In genomic region chr19:44641866-44642265, GRCh38 we compare ENCODE assay signal across 35 cellular contexts. TPM values are rescaled to one million over a fixed set of nuclear protein-coding genes. Genes with fewer than 3 reads are reported as not detected.
"Had no signal": no experiment of that assay in that cellular context is flagged by ENCODE, and none has a peak within 500 bp of the region (broad histone marks: within the 10 kb centered on the region; RNA-seq: fewer than 3 reads in every experiment).

No MANE protein-coding gene starts in this region.

- H3K4me3 ChIP-seq: gastrocnemius medialis, mucosa of descending colon, pancreas, prostate gland, skin epidermis, spleen, testis, tibial artery, upper lobe of right lung, uterus had no signal

- H3K27ac Mint-ChIP-seq: dendritic cell treated with granulocyte-macrophage colony-stimulating factor and Interleukin-4, amounts not matched to agents 40 ng/mL and 50 ng/mL, for 4 days; endodermal cell; mesothelial cell of epicardium; naive B cell; stimulated activated memory B cell treated with anti-CD40 and anti-IgM and Interleukin-4, amounts not matched to agents 10 μg/mL and 1 μg/mL and 100 μg/mL, for 72 hours had no signal

- H3K36me3 Mint-ChIP-seq: naive B cell; stimulated activated memory B cell treated with anti-CD40 and anti-IgM and Interleukin-4, amounts not matched to agents 10 μg/mL and 1 μg/mL and 100 μg/mL, for 72 hours had no signal

- H3K27ac ChIP-seq: epithelial cell of prostate, gastrocnemius medialis, neutrophil, pancreas, prostate gland, skin epidermis, spleen, testis, tibial artery, upper lobe of right lung, uterus had no signal

- H3K27me3 ChIP-seq: gastrocnemius medialis, neutrophil, pancreas, testis, tibial artery, upper lobe of right lung, uterus had no signal

- H3K4me3 Mint-ChIP-seq: dendritic cell treated with granulocyte-macrophage colony-stimulating factor and Interleukin-4, amounts not matched to agents 40 ng/mL and 50 ng/mL, for 4 days; endodermal cell; stimulated activated memory B cell treated with anti-CD40 and anti-IgM and Interleukin-4, amounts not matched to agents 10 μg/mL and 1 μg/mL and 100 μg/mL, for 72 hours had no signal

- H3K9me3 ChIP-seq: gastrocnemius medialis, mucosa of descending colon, neutrophil, pancreas, prostate gland, spleen, testis, tibial artery, upper lobe of right lung, uterus had no signal

- H3K4me1 ChIP-seq: pancreas, prostate gland, testis had no signal

- DNase-seq: effector CD8-positive, alpha-beta T cell; endodermal cell; foreskin fibroblast; gastrocnemius medialis; head of caudate nucleus; kidney; mesenchymal stem cell; mucosa of descending colon; naive B cell; right cardiac atrium; spleen; stimulated activated CD4-positive, alpha-beta T cell treated with anti-CD3 and anti-CD28 coated beads, Interleukin-4, amount 100 ng/mL, for 4 hours; stimulated activated naive CD8-positive, alpha-beta T cell treated with anti-CD3 and anti-CD28 coated beads, Interleukin-15, Interleukin-2, amounts not matched to agents 100 U/mL and 50 U/mL, for 24 hours; substantia nigra; testis; tibial artery; upper lobe of right lung; uterus had no signal

- H3K9me3 Mint-ChIP-seq: dendritic cell treated with granulocyte-macrophage colony-stimulating factor and Interleukin-4, amounts not matched to agents 40 ng/mL and 50 ng/mL, for 4 days; endodermal cell; mesothelial cell of epicardium; stimulated activated memory B cell treated with anti-CD40 and anti-IgM and Interleukin-4, amounts not matched to agents 10 μg/mL and 1 μg/mL and 100 μg/mL, for 72 hours had no signal

- H3K36me3 ChIP-seq: gastrocnemius medialis, neutrophil, pancreas, prostate gland, spleen, tibial artery, upper lobe of right lung, uterus had no signal

- ATAC-seq: esophagus mucosa; gastrocnemius medialis; left lobe of liver; mucosa of descending colon; pancreas; right cardiac atrium; stimulated activated memory B cell treated with anti-CD40 and anti-IgM and Interleukin-4, amounts not matched to agents 10 μg/mL and 1 μg/mL and 100 μg/mL, for 72 hours; stimulated activated naive CD8-positive, alpha-beta T cell treated with anti-CD3 and anti-CD28 coated beads, Interleukin-15, Interleukin-2, amounts not matched to agents 100 U/mL and 50 U/mL, for 24 hours; upper lobe of right lung had no signal

RNA-seq across cellular contexts. Expression of gene IGSF23, which starts 28.5 kb away (rescaled TPM):
- total RNA-seq: cerebellum, endodermal cell, esophagus mucosa, gastrocnemius medialis, glomerular endothelial cell, kidney, lung microvascular endothelial cell, mesothelial cell of epicardium, mucosa of descending colon, omental fat pad, prostate gland, right cardiac atrium, spleen, upper lobe of right lung, uterus had no signal
- polyA plus RNA-seq: neural cell, right cardiac atrium, spleen had no signal

RNA-seq across cellular contexts. Expression of gene CEACAM16, which starts 57.1 kb away (rescaled TPM):
- total RNA-seq: cerebellum, endodermal cell, esophagus mucosa, gastrocnemius medialis, glomerular endothelial cell, kidney, left lobe of liver, mesothelial cell of epicardium, omental fat pad, prostate gland, renal cortical epithelial cell, right cardiac atrium, spleen, upper lobe of right lung, uterus had no signal
- polyA plus RNA-seq: liver, neural cell, right cardiac atrium, spleen had no signal
